14 cellular contexts compared by ENCODE assay signal in genomic region chr6:1767481-1768246, GRCh38.
A peak's percentile ranks its signal among the peaks of the same experiment; 100 is the strongest.
DNase-seq lines count a peak whose midpoint lies in the region; ATAC-seq and TF ChIP-seq lines count a peak whose summit lies in the region.
"Had no signal": no experiment of that assay in that cellular context is flagged by ENCODE, and none has a peak within 500 bp of the region (broad histone marks: within the 10 kb centered on the region; RNA-seq: fewer than 3 reads in every experiment).

No MANE protein-coding gene starts in this region.

- DNase-seq in HAP-1 (ENCODE audit: low spot score in 2 of 2) = peak; percentile 83 to 93
- DNase-seq in RWPE2 (ENCODE audit: low spot score) = no peak
- peak; percentile 77 to 88 for DNase-seq in foreskin fibroblast
- peak; percentile 66 for DNase-seq in renal cortical epithelial cell (ENCODE audit: low read depth)
- no peak for DNase-seq in NCI-H2081 treated with DMSO at 0.1 percent for 48 hours (lab: John Stamatoyannopoulos, UW)
- DNase-seq in effector memory CD4-positive, alpha-beta T cell = no peak
- DNase-seq in NCI-H226 = no peak
- DNase-seq: activated gamma-delta T cell treated with Interleukin-2 at 50 U/mL for 16 hours; DMS 273 treated with DMSO at 0.1 percent for 48 hours; Peyer's patch; stimulated activated CD4-positive, alpha-beta T cell treated with anti-CD3 and anti-CD28 coated beads, Interleukin-12 subunit alpha, Interleukin-12 subunit beta, amount 100 ng/mL, for 4 hours; stimulated activated naive CD8-positive, alpha-beta T cell treated with anti-CD3 and anti-CD28 coated beads, Interleukin-15, Interleukin-2, amounts not matched to agents 100 U/mL and 50 U/mL, for 24 hours had no signal

- TF ChIP-seq CTCF in RWPE2 (IDR thresholded peaks at IDR 0.05; ENCODE audit: poor library complexity, severe bottlenecking) (no peak), foreskin fibroblast (IDR thresholded peaks at IDR 0.05; ENCODE audit: low read depth, low read length) (no peak)

- in situ Hi-C loops in HAP-1 (cut with MboI; ENCODE audit: low sequenced_read_pairs) = no loop called here

- H3K9me3 ChIP-seq in HAP-1 = no peaks in the 10 kb centered on the region
- no peaks in the 10 kb centered on the region for H3K9me3 ChIP-seq in RWPE2 (ENCODE audit: severe bottlenecking)
- H3K9me3 ChIP-seq in effector memory CD4-positive, alpha-beta T cell (ENCODE audit: control insufficient read depth, low read length) = no peaks in the 10 kb centered on the region
- H3K9me3 ChIP-seq: Peyer's patch had no signal

- H3K4me3 ChIP-seq in HAP-1 (no peak overlapping the region), RWPE2 (ENCODE audit: severe bottlenecking) (no peak overlapping the region), foreskin fibroblast (ENCODE audit: low read depth in 1 of 2, low read length in 2 of 2) (no peak overlapping the region)
- H3K4me3 ChIP-seq in effector memory CD4-positive, alpha-beta T cell (ENCODE audit: insufficient read depth, low read depth, low read length, poor library complexity, severe bottlenecking) = no peak overlapping the region
- H3K4me3 ChIP-seq: Peyer's patch had no signal

- H3K27me3 ChIP-seq in HAP-1 (ENCODE audit: low read depth) (no peaks in the 10 kb centered on the region), RWPE2 (ENCODE audit: insufficient read depth, poor library complexity, severe bottlenecking) (no peaks in the 10 kb centered on the region)
- no peaks in the 10 kb centered on the region for H3K27me3 ChIP-seq in effector memory CD4-positive, alpha-beta T cell (replicated peaks; ENCODE audit: control insufficient read depth, insufficient read depth, low read length, poor library complexity, severe bottlenecking)
- H3K27me3 ChIP-seq: Peyer's patch had no signal

- H3K4me1 ChIP-seq in HAP-1 (peaks cover 35% of the 10 kb centered on the region), RWPE2 (ENCODE audit: insufficient read depth, poor library complexity, severe bottlenecking) (peaks cover 41% of the 10 kb centered on the region)
- H3K4me1 ChIP-seq in effector memory CD4-positive, alpha-beta T cell (ENCODE audit: control insufficient read depth, insufficient read depth, low read length, poor library complexity, severe bottlenecking) = no peaks in the 10 kb centered on the region
- H3K4me1 ChIP-seq: Peyer's patch had no signal

- peak overlapping the region; percentile 31 for H3K27ac ChIP-seq in RWPE2 (ENCODE audit: poor library complexity, severe bottlenecking)
- no peak overlapping the region for H3K27ac ChIP-seq in effector memory CD4-positive, alpha-beta T cell (ENCODE audit: insufficient read depth, low read length, poor library complexity, severe bottlenecking)
- H3K27ac ChIP-seq: Peyer's patch had no signal

- H3K36me3 ChIP-seq in HAP-1 (replicated peaks) (no peaks in the 10 kb centered on the region), RWPE2 (ENCODE audit: low read depth) (no peaks in the 10 kb centered on the region)
- H3K36me3 ChIP-seq in effector memory CD4-positive, alpha-beta T cell (ENCODE audit: control insufficient read depth, insufficient read depth, low read length) = no peaks in the 10 kb centered on the region
- H3K36me3 ChIP-seq: Peyer's patch had no signal

- ATAC-seq in RWPE2 (ENCODE audit: low read depth) (peak; percentile 46; the same call in 1 of the 3 replicates), GM18519 (IDR thresholded peaks at IDR 0.05; ENCODE audit: low FRiP score, unreplicated experiment) (no peak)
- ATAC-seq: stimulated activated naive CD8-positive, alpha-beta T cell treated with anti-CD3 and anti-CD28 coated beads, Interleukin-15, Interleukin-2, amounts not matched to agents 100 U/mL and 50 U/mL, for 24 hours; WTC11 had no signal

Comparison
In these comparisons a context has a peak if more than half of its experiments do, and no peak if none do; other contexts are left out.
1. DNase-seq: peak in HAP-1 (2 of 2), foreskin fibroblast (2 of 2) and renal cortical epithelial cell (single experiment); none in RWPE2 (single experiment), NCI-H2081 treated with DMSO at 0.1 percent for 48 hours (single experiment), effector memory CD4-positive, alpha-beta T cell (0 of 3) and NCI-H226 (single experiment).